Comparison of ENCODE assay signal across 8 cellular contexts in genomic region chr16:65745-66144, GRCh38. TPM values are rescaled to one million over a fixed set of nuclear protein-coding genes. Genes with fewer than 3 reads are reported as not detected.
DNase-seq lines count a peak whose midpoint lies in the region; ATAC-seq and TF ChIP-seq lines count a peak whose summit lies in the region.

No MANE protein-coding gene starts in this region.

- peaks cover 38% of the 10 kb centered on the region for H3K4me1 ChIP-seq in IMR-90 (ENCODE audit: control insufficient read depth, insufficient read depth, low read length)
- H3K4me1 ChIP-seq in naive thymus-derived CD4-positive, alpha-beta T cell (ENCODE audit: control insufficient read depth in 2 of 2, insufficient read depth in 2 of 2, low read length in 2 of 2), result no peaks in the 10 kb centered on the region

- H2BK120ac ChIP-seq in IMR-90 (ENCODE audit: low read depth, low read length), result no peak overlapping the region

- dilution Hi-C loops in IMR-90 (cut with HindIII; ENCODE audit: low sequenced_read_pairs, unreplicated experiment), result no loop called here

- H3K18ac ChIP-seq in IMR-90 (ENCODE audit: low read depth, low read length), result no peak overlapping the region

- no peak overlapping the region for H2BK5ac ChIP-seq in IMR-90 (ENCODE audit: low read depth, low read length, poor library complexity, severe bottlenecking)

- H3K4me3 ChIP-seq in IMR-90 (ENCODE audit: insufficient read depth, low read depth, low read length), result no peak overlapping the region
- no peak overlapping the region for H3K4me3 ChIP-seq in naive thymus-derived CD4-positive, alpha-beta T cell (ENCODE audit: low read length)

- H2AK5ac ChIP-seq in IMR-90 (ENCODE audit: low read depth, low read length), result peak overlapping the region; percentile 82; the same call in 1 of the 2 replicates

- H3K79me1 ChIP-seq in IMR-90 (ENCODE audit: low read depth in 1 of 2, low read length in 2 of 2), result peaks cover 25 to 77% of the 10 kb centered on the region in 2 experiments

- no peak overlapping the region for H3K23ac ChIP-seq in IMR-90 (ENCODE audit: low read depth, low read length)

- H3K56ac ChIP-seq in IMR-90 (ENCODE audit: extremely low read depth, insufficient read depth, low read length), result no peak overlapping the region

- peaks cover 0 to 20% (median 12%) of the 10 kb centered on the region in 5 donors for H3K27me3 Mint-ChIP-seq in naive thymus-derived CD4-positive, alpha-beta T cell

- H4K5ac ChIP-seq in IMR-90 (ENCODE audit: low read depth, low read length), result no peak overlapping the region

- no peak overlapping the region for H3K4me3 Mint-ChIP-seq in naive thymus-derived CD4-positive, alpha-beta T cell

- H2AFZ ChIP-seq in IMR-90 (replicated peaks; ENCODE audit: low read length, poor library complexity), result peak overlapping the region; percentile 74

- H3K4ac ChIP-seq in IMR-90 (ENCODE audit: low read depth, low read length), result no peak overlapping the region; the same call in 1 of the 2 replicates

- H2AK9ac ChIP-seq in IMR-90 (replicated peaks; ENCODE audit: low read depth, low read length, poor library complexity), result peak overlapping the region; percentile 85

- peak; percentile 99 for TF ChIP-seq CTCF in IMR-90 (conservative IDR thresholded peaks at IDR 0.05; ENCODE audit: low read depth, low read length)

- no peak overlapping the region for H2BK15ac ChIP-seq in IMR-90 (ENCODE audit: low read depth, low read length)

- H3K9ac ChIP-seq in IMR-90 (ENCODE audit: low read depth, low read length), result no peak overlapping the region

- H3K27ac Mint-ChIP-seq in naive thymus-derived CD4-positive, alpha-beta T cell, result peak overlapping the region in 1 of 9 donors; percentile 63

- POLR2A ChIA-PET in IMR-90 (lab: Charles Lee; ENCODE audit: unreplicated experiment), result interaction anchor here (0.5 kb wide), 1 partner anchor 89 kb away, joined by 8 read pairs; no protein-coding TSS in a partner anchor
- POLR2A ChIA-PET in naive thymus-derived CD4-positive, alpha-beta T cell (lab: Charles Lee), result interaction anchor here (1.4 to 1.7 kb wide), 2 partner anchors 29 to 32 kb away, joined by 4 to 7 read pairs; no protein-coding TSS in a partner anchor

- H3K9me3 Mint-ChIP-seq in naive thymus-derived CD4-positive, alpha-beta T cell, result no peaks in the 10 kb centered on the region

- TF ChIP-seq POLR2A in IMR-90 (IDR thresholded peaks at IDR 0.05; ENCODE audit: low read depth, low read length) (0 out of 2 replicates have a peak, but pooled peaks have one; percentile 52), erythroblast (IDR thresholded peaks at IDR 0.05; ENCODE audit: low read length) (no peak)

- peak overlapping the region in 1 of 2 experiments; percentile 32; a peak in 1 of 4 replicates for H4K8ac ChIP-seq in IMR-90 (ENCODE audit: low read depth in 2 of 2, low read length in 2 of 2)

- 0 out of 2 replicates have a peak, but pooled peaks cover 10% of the 10 kb centered on the region for H3K9me1 ChIP-seq in IMR-90 (ENCODE audit: insufficient read depth, low read length)

- H3K4me2 ChIP-seq in IMR-90 (ENCODE audit: low read depth, low read length), result no peak overlapping the region; the same call in 1 of the 2 replicates

- in situ Hi-C loops in IMR-90 (cut with MboI; ENCODE audit: low sequenced_read_pairs), result no loop called here

- no TSS peak for BruUV-seq in IMR-90 (replicated peaks; lab: Mats Ljungman, UMichigan)

- H3K27ac ChIP-seq in IMR-90 (ENCODE audit: insufficient read depth, low read length), result no peak overlapping the region
- no peak overlapping the region for H3K27ac ChIP-seq in naive thymus-derived CD4-positive, alpha-beta T cell (ENCODE audit: low read depth, low read length)

- peak; percentile 99 for TF ChIP-seq RAD21 in IMR-90 (IDR thresholded peaks at IDR 0.05; ENCODE audit: low read length)

- DNase-seq in DMS53 treated with DMSO at 0.1 percent for 48 hours (lab: John Stamatoyannopoulos, UW; ENCODE audit: unreplicated experiment), result peak; percentile 29
- peak; percentile 59 for DNase-seq in IMR-90
- peak; percentile 25 for DNase-seq in OCI-M2 (lab: John Stamatoyannopoulos, UW; ENCODE audit: unreplicated experiment)
- DNase-seq in activated T-cell treated with anti-CD3 and anti-CD28 coated beads for 24 hours (ENCODE audit: low read depth), result peak; percentile 80
- DNase-seq in erythroblast (lab: John Stamatoyannopoulos, UW), result peak; percentile 84 to 94
- peak; percentile 67 to 89 (median 81) for DNase-seq in naive thymus-derived CD4-positive, alpha-beta T cell
- peak; percentile 66 to 76 for DNase-seq in stimulated activated CD8-positive, alpha-beta memory T cell treated with anti-CD3 and anti-CD28 coated beads, Interleukin-7, amount 100 ng/mL, for 48 hours (ENCODE audit: extremely low read depth in 1 of 2, low read depth in 1 of 2)

- 11% methylated on average over 8 of the region's 17 CpGs; no CpG with 5 or more reads in 1 of the 2 experiments for WGBS in IMR-90 (ENCODE audit: extremely low coverage in 2 of 2, insufficient read length in 1 of 2), 2 experiments

- H3K36me3 ChIP-seq in IMR-90 (ENCODE audit: control insufficient read depth, insufficient read depth, low read length), result peaks cover 42% of the 10 kb centered on the region
- no peaks in the 10 kb centered on the region for H3K36me3 ChIP-seq in naive thymus-derived CD4-positive, alpha-beta T cell (ENCODE audit: control insufficient read depth in 2 of 3, insufficient read depth in 3 of 3, low read length in 3 of 3)

- no peak overlapping the region for H3K14ac ChIP-seq in IMR-90 (replicated peaks; ENCODE audit: low read depth, low read length)

- H3K4me1 Mint-ChIP-seq in naive thymus-derived CD4-positive, alpha-beta T cell, result peaks cover 0 to 8% (median 3%) of the 10 kb centered on the region in 7 donors

- CTCF ChIA-PET in IMR-90 (lab: Yijun Ruan, JAX), result interaction anchor here (1.1 to 2.4 kb wide), 9 partner anchors 10 to 41 kb away, joined by 3 to 24 read pairs (median 6); partner anchors contain the start of genes POLR3K and SNRNP25
- CTCF ChIA-PET in naive thymus-derived CD4-positive, alpha-beta T cell (lab: Charles Lee), result interaction anchor here (0.7 to 6.4 kb wide), 14 partner anchors 9 to 296 kb away, joined by 3 to 96 read pairs (median 4); partner anchors contain the start of genes HBQ1 and POLR3K

- intact Hi-C loops in IMR-90 (cut with micrococcal nuclease), result loop anchor here (1.0 kb wide), 2 partner anchors 19 to 32 kb away; no protein-coding TSS in a partner anchor
- intact Hi-C loops in naive thymus-derived CD4-positive, alpha-beta T cell (cut with micrococcal nuclease), result loop anchor here (1.0 kb wide), 3 partner anchors 32 to 297 kb away; no protein-coding TSS in a partner anchor

- H3K36me3 Mint-ChIP-seq in naive thymus-derived CD4-positive, alpha-beta T cell, result no peaks in the 10 kb centered on the region

- no peaks in the 10 kb centered on the region for H3K27me3 ChIP-seq in IMR-90 (ENCODE audit: control insufficient read depth, insufficient read depth, low read length)
- no peaks in the 10 kb centered on the region for H3K27me3 ChIP-seq in naive thymus-derived CD4-positive, alpha-beta T cell (ENCODE audit: control insufficient read depth in 2 of 2, insufficient read depth in 2 of 2, low read length in 2 of 2)

- peak; percentile 79 for ATAC-seq in IMR-90 (ENCODE audit: low read depth)
- ATAC-seq in naive thymus-derived CD4-positive, alpha-beta T cell, result peak; percentile 91
- no peak for ATAC-seq in GM19328 (IDR thresholded peaks at IDR 0.05; ENCODE audit: unreplicated experiment)

- no peak overlapping the region for H2BK20ac ChIP-seq in IMR-90 (ENCODE audit: low read depth, low read length)

- no peaks in the 10 kb centered on the region for H3K9me3 ChIP-seq in IMR-90 (ENCODE audit: control insufficient read depth, insufficient read depth, low read length)
- H3K9me3 ChIP-seq in naive thymus-derived CD4-positive, alpha-beta T cell (ENCODE audit: control insufficient read depth in 2 of 3, low read length in 3 of 3), result no peaks in the 10 kb centered on the region

- no peak overlapping the region for H4K91ac ChIP-seq in IMR-90 (ENCODE audit: insufficient read depth, low read depth, low read length)

- peaks cover 77% of the 10 kb centered on the region for H4K20me1 ChIP-seq in IMR-90 (ENCODE audit: insufficient read depth, low read length)

TF ChIP-seq in IMR-90, 13 proteins besides CTCF, POLR2A, EP300 and RAD21 (continues in another document):
- TF ChIP-seq CEBPB (IDR thresholded peaks at IDR 0.05; ENCODE audit: low read depth, low read length), result no peak

RNA-seq across cellular contexts. Expression of gene RHBDF1, which starts 6.7 kb away (rescaled TPM):
- total RNA-seq in IMR-90 (2012; rRNA removed), result 11.1 and 13.8 TPM in 2 replicates
- 86.6 and 92.3 TPM in 2 replicates for polyA plus RNA-seq in IMR-90 (2012; rRNA removed)
- polyA plus RNA-seq in IMR-90 (2012; cell fraction: cytosol; rRNA removed), result 42.6 and 77.4 TPM in 2 replicates
- 448 and 954 TPM in 2 replicates for polyA plus RNA-seq in IMR-90 (2012; cell fraction: nucleus; rRNA removed; ENCODE audit: low replicate concordance)
- 1 to 10 TPM in 1 of 5 experiments, under 1 TPM in 1, not detected in 3; 0.66 to 1.6 TPM for total RNA-seq in naive thymus-derived CD4-positive, alpha-beta T cell
- polyA plus RNA-seq in naive thymus-derived CD4-positive, alpha-beta T cell, result not detected

RNA-seq across cellular contexts. Expression of gene SNRNP25, which starts 12.1 kb away (rescaled TPM):
- total RNA-seq in IMR-90 (2012; rRNA removed), result 63.3 and 88.0 TPM in 2 replicates
- 67.2 and 73.7 TPM in 2 replicates for polyA plus RNA-seq in IMR-90 (2012; rRNA removed)
- 69.1 and 93.4 TPM in 2 replicates for polyA plus RNA-seq in IMR-90 (2012; cell fraction: cytosol; rRNA removed)
- polyA plus RNA-seq in IMR-90 (2012; cell fraction: nucleus; rRNA removed; ENCODE audit: low replicate concordance), result 23.8 and 33.0 TPM in 2 replicates
- 10 to 100 TPM in 4 of 5 experiments, 1 to 10 TPM in 1; 9.8 to 57.4 (median 11.7) TPM for total RNA-seq in naive thymus-derived CD4-positive, alpha-beta T cell
- 10 to 100 TPM; 20.5 to 21.5 TPM for polyA plus RNA-seq in naive thymus-derived CD4-positive, alpha-beta T cell

RNA-seq across cellular contexts. Expression of gene MPG, which starts 12.3 kb away (rescaled TPM):
- total RNA-seq in IMR-90 (2012; rRNA removed), result 66.7 and 74.2 TPM in 2 replicates
- 135 and 155 TPM in 2 replicates for polyA plus RNA-seq in IMR-90 (2012; rRNA removed)
- 189 TPM in 2 replicates for polyA plus RNA-seq in IMR-90 (2012; cell fraction: cytosol; rRNA removed)
- polyA plus RNA-seq in IMR-90 (2012; cell fraction: nucleus; rRNA removed; ENCODE audit: low replicate concordance), result 46.4 and 84.3 TPM in 2 replicates
- 10 to 100 TPM; 17.5 to 59.5 (median 25.4) TPM for total RNA-seq in naive thymus-derived CD4-positive, alpha-beta T cell
- 10 to 100 TPM; 50.5 to 52.3 TPM for polyA plus RNA-seq in naive thymus-derived CD4-positive, alpha-beta T cell

RNA-seq across cellular contexts. Expression of gene POLR3K, which starts 12.3 kb away (rescaled TPM):
- 9.0 and 10.6 TPM in 2 replicates for total RNA-seq in IMR-90 (2012; rRNA removed)
- polyA plus RNA-seq in IMR-90 (2012; rRNA removed), result 39.1 and 39.5 TPM in 2 replicates
- polyA plus RNA-seq in IMR-90 (2012; cell fraction: cytosol; rRNA removed), result 33.6 and 33.9 TPM in 2 replicates
- polyA plus RNA-seq in IMR-90 (2012; cell fraction: nucleus; rRNA removed; ENCODE audit: low replicate concordance), result 9.4 and 11.5 TPM in 2 replicates
- 10 to 100 TPM in 4 of 5 experiments, 1 to 10 TPM in 1; 8.5 to 45.4 (median 18.9) TPM for total RNA-seq in naive thymus-derived CD4-positive, alpha-beta T cell
- 10 to 100 TPM; 20.4 to 28.6 TPM for polyA plus RNA-seq in naive thymus-derived CD4-positive, alpha-beta T cell

Comparison
In these comparisons a context has a peak if more than half of its experiments do, and no peak if none do; other contexts are left out.
1. DNase-seq: peak in every context shown above with its lines; median percentile 89 in erythroblast; 81 in naive thymus-derived CD4-positive, alpha-beta T cell; 80 in activated T-cell treated with anti-CD3 and anti-CD28 coated beads for 24 hours; 71 in stimulated activated CD8-positive, alpha-beta memory T cell treated with anti-CD3 and anti-CD28 coated beads, Interleukin-7, amount 100 ng/mL, for 48 hours; 59 in IMR-90; 29 in DMS53 treated with DMSO at 0.1 percent for 48 hours; 25 in OCI-M2.